In the genomic region with DNA sequence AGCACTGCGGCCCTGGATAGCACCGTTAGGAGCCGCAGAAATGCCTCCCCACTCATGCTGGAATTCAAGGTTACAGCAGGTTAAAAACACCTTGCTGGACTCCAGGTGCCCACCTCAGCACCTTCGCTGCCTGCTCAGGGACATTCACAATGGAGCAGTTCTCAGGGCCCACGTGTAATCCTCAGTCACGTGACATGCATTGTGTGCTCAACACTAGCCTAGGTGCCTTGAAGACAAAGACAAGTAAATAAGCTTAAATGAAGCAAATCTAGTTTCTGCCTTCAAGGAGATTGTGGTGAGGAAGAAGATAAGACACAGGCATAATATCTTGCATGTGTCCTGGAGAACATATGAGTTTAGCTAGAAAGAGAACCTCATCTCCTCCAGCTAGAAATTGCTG, we compare ENCODE assay signal across 15 cellular contexts.
A peak's percentile ranks its signal among the peaks of the same experiment; 100 is the strongest.
DNase-seq lines count a peak whose midpoint lies in the region; ATAC-seq, FAIRE-seq and TF ChIP-seq lines count a peak whose summit lies in the region.
"Had no signal": no experiment of that assay in that cellular context is flagged by ENCODE, and none has a peak within 500 bp of the region (broad histone marks: within the 10 kb centered on the region; RNA-seq: fewer than 3 reads in every experiment).

No MANE protein-coding gene starts in this region.

- H3K4me3 ChIP-seq in HepG2 (replicated peaks in 1 of 3; ENCODE audit: insufficient read depth in 1 of 3, low read depth in 2 of 3, low read length in 3 of 3) (no peak overlapping the region), right lobe of liver (no peak overlapping the region), GM12878 (no peak overlapping the region), right cardiac atrium (ENCODE audit: low read length) (no peak overlapping the region)
- H3K4me3 ChIP-seq: BLaER1 treated with 17β-estradiol and CSF1 and Interleukin-3, amounts not matched to agents 10 nM and 100 nM; HAP-1 had no signal

- POLR2A ChIA-PET in HepG2 (lab: Yijun Ruan, JAX) (no interaction called here), GM12878 (lab: Charles Lee) (no interaction called here)

- intact Hi-C loops in HepG2 (cut with micrococcal nuclease; ENCODE audit: unreplicated experiment) (no loop called here), right lobe of liver (cut with DNase I) (no loop called here), GM12878 (cut with micrococcal nuclease; ENCODE audit: unreplicated experiment) (no loop called here), right cardiac atrium (cut with DNase I) (no loop called here)

- H3K27me3 ChIP-seq in HepG2 (ENCODE audit: control insufficient read depth in 1 of 2, insufficient read depth in 2 of 2, low read length in 2 of 2), result peaks cover 2 to 4% of the 10 kb centered on the region in 2 experiments; a peak in 2 of 5 replicates
- H3K27me3 ChIP-seq in right lobe of liver, result no peaks in the 10 kb centered on the region
- no peaks in the 10 kb centered on the region; a peak in 1 of 4 replicates for H3K27me3 ChIP-seq in GM12878 (replicated peaks in 1 of 2; ENCODE audit: control insufficient read depth in 2 of 2, insufficient read depth in 2 of 2, low read length in 1 of 2)
- H3K27me3 ChIP-seq in right cardiac atrium (ENCODE audit: control insufficient read depth, insufficient read depth), result no peaks in the 10 kb centered on the region
- H3K27me3 ChIP-seq: BLaER1 treated with 17β-estradiol and CSF1 and Interleukin-3, amounts not matched to agents 10 nM and 100 nM had no signal

- H4K20me1 ChIP-seq in HepG2 (ENCODE audit: insufficient read depth, low read length), result no peaks in the 10 kb centered on the region
- H4K20me1 ChIP-seq in GM12878 (ENCODE audit: control insufficient read depth, insufficient read depth), result no peaks in the 10 kb centered on the region; the same call in 1 of the 2 replicates
- H4K20me1 ChIP-seq: BLaER1 treated with 17β-estradiol and CSF1 and Interleukin-3, amounts not matched to agents 10 nM and 100 nM had no signal

- peaks cover 8% of the 10 kb centered on the region for H3K27me3 Mint-ChIP-seq in osteocyte (ENCODE audit: unreplicated experiment)
- H3K27me3 Mint-ChIP-seq: B cell had no signal

- H2AFZ ChIP-seq in HepG2 (ENCODE audit: low read length) (no peak overlapping the region), GM12878 (ENCODE audit: control insufficient read depth, low read depth, low read length) (no peak overlapping the region)

- H3K4me1 ChIP-seq in HepG2 (ENCODE audit: insufficient read depth, low read length) (no peaks in the 10 kb centered on the region), right lobe of liver (no peaks in the 10 kb centered on the region), GM12878 (ENCODE audit: control insufficient read depth, insufficient read depth, low read length) (no peaks in the 10 kb centered on the region; the same call in 1 of the 2 replicates), right cardiac atrium (ENCODE audit: control insufficient read depth, insufficient read depth, low read length) (peaks cover 4% of the 10 kb centered on the region)
- H3K4me1 ChIP-seq: HAP-1 had no signal

- TF ChIP-seq CTCF in HepG2 (CRISPR knock-in tag; IDR thresholded peaks at IDR 0.05) (no peak), right lobe of liver (IDR thresholded peaks at IDR 0.05) (no peak), GM12878 (IDR thresholded peaks at IDR 0.05 in 2 of 3, conservative IDR thresholded peaks at IDR 0.05 in 1 of 3; ENCODE audit: control insufficient read depth in 2 of 3, extremely low read depth in 1 of 3, insufficient read depth in 1 of 3, low read depth in 3 of 3, low read length in 3 of 3) (no peak), osteocyte (IDR thresholded peaks at IDR 0.05) (no peak)

- H3K36me3 Mint-ChIP-seq in osteocyte (ENCODE audit: unreplicated experiment), result no peaks in the 10 kb centered on the region
- H3K36me3 Mint-ChIP-seq: CD8-positive, alpha-beta T cell had no signal

- SMC1A ChIA-PET in GM12878 (lab: Charles Lee; ENCODE audit: uncharacterized antibody, unreplicated experiment), result interaction anchor here (1.1 kb wide), 1 partner anchor 107 kb away, joined by 3 read pairs; no protein-coding TSS in a partner anchor

- no peak for TF ChIP-seq EP300 in HepG2 (IDR thresholded peaks at IDR 0.05; ENCODE audit: low read depth in 2 of 2, low read length in 2 of 2)
- TF ChIP-seq EP300 in HepG2 (CRISPR knock-in tag; IDR thresholded peaks at IDR 0.05; ENCODE audit: borderline replicate concordance), result no peak
- TF ChIP-seq EP300 in GM12878 (IDR thresholded peaks at IDR 0.05; ENCODE audit: borderline replicate concordance in 1 of 2, control insufficient read depth in 1 of 2, low read depth in 2 of 2, low read length in 2 of 2), result no peak

- no peak overlapping the region for H3K4me2 ChIP-seq in HepG2 (ENCODE audit: low read depth, low read length)
- H3K4me2 ChIP-seq in GM12878 (ENCODE audit: control insufficient read depth, insufficient read depth), result no peak overlapping the region
- H3K4me2 ChIP-seq: BLaER1 treated with 17β-estradiol and CSF1 and Interleukin-3, amounts not matched to agents 10 nM and 100 nM had no signal

- WGBS in HepG2 (ENCODE audit: low lambda C conversion rate), result 49% methylated on average over 6 of the region's 6 CpGs
- 62% methylated on average over 3 of the region's 6 CpGs for WGBS in right lobe of liver (ENCODE audit: insufficient coverage, low coverage, low lambda C conversion rate, missing lambda C conversion rate)
- 33% methylated on average over 6 of the region's 6 CpGs for WGBS in GM12878 (ENCODE audit: insufficient coverage, insufficient replicate concordance, low lambda C conversion rate, missing lambda C conversion rate)
- WGBS in right cardiac atrium, result 83% methylated on average over 6 of the region's 6 CpGs

- H3K4me1 Mint-ChIP-seq in osteocyte (ENCODE audit: unreplicated experiment), result no peaks in the 10 kb centered on the region
- H3K4me1 Mint-ChIP-seq: B cell had no signal

- RAD21 ChIA-PET in GM12878 (lab: Charles Lee; ENCODE audit: unreplicated experiment), result no interaction called here

- H3K9me3 ChIP-seq in HepG2 (ENCODE audit: low read length) (no peaks in the 10 kb centered on the region), right lobe of liver (no peaks in the 10 kb centered on the region), GM12878 (replicated peaks; ENCODE audit: control insufficient read depth, insufficient read depth, low read length) (no peaks in the 10 kb centered on the region), right cardiac atrium (ENCODE audit: control insufficient read depth, low read length) (no peaks in the 10 kb centered on the region)
- H3K9me3 ChIP-seq: BLaER1 treated with 17β-estradiol and CSF1 and Interleukin-3, amounts not matched to agents 10 nM and 100 nM; HAP-1 had no signal

- no TSS peak for BruUV-seq in HepG2 (replicated peaks; lab: Mats Ljungman, UMichigan)
- BruUV-seq in GM12878 (replicated peaks; lab: Mats Ljungman, UMichigan), result no TSS peak

- H3K27ac ChIP-seq in HepG2 (ENCODE audit: extremely low read length, insufficient read depth, low read length), result no peak overlapping the region
- no peak overlapping the region for H3K27ac ChIP-seq in right lobe of liver
- no peak overlapping the region for H3K27ac ChIP-seq in GM12878 (ENCODE audit: control insufficient read depth, insufficient read depth)
- no peak overlapping the region for H3K27ac ChIP-seq in right cardiac atrium (ENCODE audit: low read length)
- H3K27ac ChIP-seq: BLaER1 treated with 17β-estradiol and CSF1 and Interleukin-3, amounts not matched to agents 10 nM and 100 nM had no signal

- no peak for TF ChIP-seq POLR2A in HepG2 (IDR thresholded peaks at IDR 0.05; ENCODE audit: insufficient read depth in 1 of 2, low read depth in 2 of 2, low read length in 2 of 2)
- TF ChIP-seq POLR2A in right lobe of liver (IDR thresholded peaks at IDR 0.05), result no peak
- TF ChIP-seq POLR2A in GM12878 (IDR thresholded peaks at IDR 0.05; ENCODE audit: low read depth, low read length), result no peak

- ATAC-seq in HepG2 (no peak), right lobe of liver (no peak), GM12878 (no peak), GM21723 (IDR thresholded peaks at IDR 0.05; ENCODE audit: unreplicated experiment) (no peak), right cardiac atrium (no peak)
- ATAC-seq: CD8-positive, alpha-beta T cell had no signal

- CTCF ChIA-PET in HepG2 (lab: Yijun Ruan, JAX; ENCODE audit: low intra/inter-chr PET ratio, low total read pairs), result no interaction called here
- CTCF ChIA-PET in GM12878 (lab: Yijun Ruan, JAX), result interaction anchor here (0.5 kb wide), 1 partner anchor 70 kb away, joined by 3 read pairs; no protein-coding TSS in a partner anchor

- H3K79me2 ChIP-seq in HepG2 (ENCODE audit: insufficient read depth, low read length), result no peaks in the 10 kb centered on the region
- H3K79me2 ChIP-seq in GM12878 (ENCODE audit: control insufficient read depth, insufficient read depth, low read length), result no peaks in the 10 kb centered on the region

- H3K9ac ChIP-seq in HepG2 (ENCODE audit: insufficient read depth, low read depth, low read length) (no peak overlapping the region), GM12878 (ENCODE audit: control insufficient read depth, insufficient read depth, low read length) (no peak overlapping the region)
- H3K9ac ChIP-seq: BLaER1 treated with 17β-estradiol and CSF1 and Interleukin-3, amounts not matched to agents 10 nM and 100 nM had no signal

- no peak for FAIRE-seq in HepG2 (lab: Jason Lieb, UNC)
- no peak for FAIRE-seq in GM12878 (lab: Jason Lieb, UNC)
- FAIRE-seq in RCC 7860 (lab: Jason Lieb, UNC), result no peak

- TF ChIP-seq RAD21 in HepG2 (CRISPR knock-in tag; IDR thresholded peaks at IDR 0.05) (no peak), GM12878 (IDR thresholded peaks at IDR 0.05; ENCODE audit: insufficient read depth, low read depth, low read length) (no peak)

- in situ Hi-C loops in HepG2 (cut with HindIII; ENCODE audit: extremely low pct_ligation_motif_present, low pct_unique_long_range_greater_than_20kb) (no loop called here), GM12878 (cut with MboI) (no loop called here), G401 (cut with HindIII; ENCODE audit: low sequenced_read_pairs) (no loop called here)

- H3K4me3 Mint-ChIP-seq in osteocyte (ENCODE audit: unreplicated experiment), result no peak overlapping the region
- H3K4me3 Mint-ChIP-seq: B cell; CD8-positive, alpha-beta T cell had no signal

- no peak overlapping the region for H3K27ac Mint-ChIP-seq in osteocyte (ENCODE audit: unreplicated experiment)
- H3K27ac Mint-ChIP-seq: B cell; CD8-positive, alpha-beta T cell had no signal

- H3K36me3 ChIP-seq in HepG2 (replicated peaks in 1 of 2; ENCODE audit: control insufficient read depth in 1 of 2, insufficient read depth in 2 of 2, low read length in 2 of 2) (no peaks in the 10 kb centered on the region), right lobe of liver (no peaks in the 10 kb centered on the region), GM12878 (ENCODE audit: control insufficient read depth in 2 of 2, insufficient read depth in 2 of 2, low read length in 1 of 2) (no peaks in the 10 kb centered on the region)
- H3K36me3 ChIP-seq: BLaER1 treated with 17β-estradiol and CSF1 and Interleukin-3, amounts not matched to agents 10 nM and 100 nM; HAP-1 had no signal

- DNase-seq in HepG2 (ENCODE audit: low spot score) (no peak), right lobe of liver (no peak), GM12878 (ENCODE audit: low read depth, low spot score) (no peak), osteocyte (ENCODE audit: extremely low spot score, unreplicated experiment) (peak; percentile 32), G401 (ENCODE audit: low spot score) (no peak), RCC 7860 (ENCODE audit: low spot score) (no peak), right cardiac atrium (no peak)
- DNase-seq: 8988T; CD8-positive, alpha-beta T cell; DMS 273 treated with DMSO at 0.1 percent for 48 hours; GDM1 had no signal

- no peaks in the 10 kb centered on the region for H3K9me3 Mint-ChIP-seq in osteocyte (ENCODE audit: unreplicated experiment)
- H3K9me3 Mint-ChIP-seq: CD8-positive, alpha-beta T cell had no signal

Comparison
In these comparisons a context has a peak if more than half of its experiments do, and no peak if none do; other contexts are left out.
1. Of the 75 proteins assayed by ChIP-seq in both HepG2 and GM12878: peak only in HepG2: none; only in GM12878: none; in both: RAD51; in neither: 72; mixed calls (peak in some experiments, not most) for 2.